Comparison of ENCODE assay signal across 8 cellular contexts in the genomic region with DNA sequence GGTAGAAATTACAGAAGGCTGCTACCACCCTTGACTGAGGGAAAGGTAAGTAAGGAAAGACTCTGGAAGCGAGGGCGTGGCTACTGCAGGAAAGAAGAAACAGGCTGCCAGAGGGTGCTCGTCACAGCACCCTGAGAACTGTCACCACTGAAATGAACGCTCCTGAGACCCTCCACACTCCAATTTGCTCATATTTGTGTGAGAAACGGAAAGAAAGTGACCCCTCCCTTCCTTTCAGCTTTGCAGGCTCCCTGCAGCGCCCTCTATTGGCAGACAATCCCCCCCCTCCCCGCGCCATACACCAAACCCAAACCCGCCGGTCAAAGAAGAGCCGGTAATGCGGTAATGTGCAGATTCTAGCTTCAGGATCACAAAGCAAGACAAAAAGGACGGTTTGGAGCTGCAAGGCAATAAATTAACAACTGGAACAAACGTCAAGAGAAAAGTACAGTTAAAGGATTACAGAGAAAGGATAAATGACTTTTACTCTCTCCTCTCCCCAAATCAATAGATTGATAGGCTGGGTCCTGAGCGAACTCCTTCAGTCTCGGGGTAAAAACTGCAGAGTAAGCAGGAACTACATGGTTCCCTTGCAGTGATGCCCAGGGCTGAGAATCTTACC. TPM values are rescaled to one million over a fixed set of nuclear protein-coding genes. Genes with fewer than 3 reads are reported as not detected.
DNase-seq lines count a peak whose midpoint lies in the region; ATAC-seq and TF ChIP-seq lines count a peak whose summit lies in the region.

No MANE protein-coding gene starts in this region.

- peak overlapping the region; percentile 46 for H3K4me2 ChIP-seq in GM23338
- H3K4me2 ChIP-seq in neural progenitor cell = peak overlapping the region; percentile 81

- H3K36me3 Mint-ChIP-seq in GM23338 (ENCODE audit: low read depth) = no peaks in the 10 kb centered on the region
- no peaks in the 10 kb centered on the region for H3K36me3 Mint-ChIP-seq in activated CD4-positive, alpha-beta memory T cell treated with anti-CD3 and anti-CD28 coated beads for 36 hours
- H3K36me3 Mint-ChIP-seq in neural progenitor cell = no peaks in the 10 kb centered on the region

- H3K9me3 ChIP-seq in neural progenitor cell (ENCODE audit: low read depth) = peaks cover 4% of the 10 kb centered on the region

- peak overlapping the region; percentile 32 for H3K4me3 ChIP-seq in AG04449 (ENCODE audit: low read depth, low read length)
- H3K4me3 ChIP-seq in GM23338 = peak overlapping the region; percentile 31
- H3K4me3 ChIP-seq in fibroblast of villous mesenchyme (ENCODE audit: low read depth, low read length) = peak overlapping the region; percentile 29
- H3K4me3 ChIP-seq in neural progenitor cell = peak overlapping the region; percentile 41

- H2AFZ ChIP-seq in GM23338 (peak overlapping the region; percentile 7; the same call in 1 of the 2 replicates), neural progenitor cell (replicated peaks) (peak overlapping the region; percentile 99)

- ATAC-seq in GM23338 = peak; percentile 98
- no peak for ATAC-seq in GM21576 (IDR thresholded peaks at IDR 0.05; ENCODE audit: unreplicated experiment)
- ATAC-seq in HG03460 (IDR thresholded peaks at IDR 0.05; ENCODE audit: unreplicated experiment) = no peak

- H3K27me3 ChIP-seq in GM23338 (ENCODE audit: insufficient read depth) (no peaks in the 10 kb centered on the region), neural progenitor cell (peaks cover 10% of the 10 kb centered on the region)

- CTCF ChIA-PET in AG04449 (lab: Yijun Ruan, JAX) = interaction anchor here (0.7 to 2.4 kb wide), 14 partner anchors 9 to 342 kb away, joined by 3 to 12 read pairs (median 3); no protein-coding TSS in a partner anchor
- CTCF ChIA-PET in activated CD4-positive, alpha-beta memory T cell treated with anti-CD3 and anti-CD28 coated beads for 36 hours (lab: Charles Lee) = interaction anchor here (1.0 to 1.5 kb wide), 6 partner anchors 8 to 342 kb away, joined by 3 to 5 read pairs (median 4); no protein-coding TSS in a partner anchor

- H3K4me1 Mint-ChIP-seq in GM23338 = peaks cover 19% of the 10 kb centered on the region
- H3K4me1 Mint-ChIP-seq in activated CD4-positive, alpha-beta memory T cell treated with anti-CD3 and anti-CD28 coated beads for 36 hours (ENCODE audit: low read depth) = peaks cover 5% of the 10 kb centered on the region
- H3K4me1 Mint-ChIP-seq in neural progenitor cell = no peaks in the 10 kb centered on the region

- H3F3A ChIP-seq in GM23338 (replicated peaks; ENCODE audit: low read depth) (no peaks in the 10 kb centered on the region), neural progenitor cell (ENCODE audit: low read depth) (no peaks in the 10 kb centered on the region)

- H3K9ac ChIP-seq in neural progenitor cell = no peak overlapping the region

- H3K36me3 ChIP-seq in GM23338 (ENCODE audit: insufficient read depth) (no peaks in the 10 kb centered on the region), neural progenitor cell (no peaks in the 10 kb centered on the region)

- H3K9me3 Mint-ChIP-seq in GM23338 = no peaks in the 10 kb centered on the region
- no peaks in the 10 kb centered on the region for H3K9me3 Mint-ChIP-seq in activated CD4-positive, alpha-beta memory T cell treated with anti-CD3 and anti-CD28 coated beads for 36 hours
- peaks cover 3% of the 10 kb centered on the region for H3K9me3 Mint-ChIP-seq in neural progenitor cell

- H3K4me3 Mint-ChIP-seq in GM23338 = peak overlapping the region; percentile 65
- no peak overlapping the region for H3K4me3 Mint-ChIP-seq in activated CD4-positive, alpha-beta memory T cell treated with anti-CD3 and anti-CD28 coated beads for 36 hours
- H3K4me3 Mint-ChIP-seq in neural progenitor cell = peak overlapping the region; percentile 22

- POLR2A ChIA-PET in AG04449 (lab: Yijun Ruan, JAX) = no interaction called here
- POLR2A ChIA-PET in activated CD4-positive, alpha-beta memory T cell treated with anti-CD3 and anti-CD28 coated beads for 36 hours (lab: Charles Lee) = no interaction called here

- no peaks in the 10 kb centered on the region for H3K9me2 ChIP-seq in GM23338 (ENCODE audit: insufficient read depth)

- no peak overlapping the region for H3K27ac Mint-ChIP-seq in GM23338
- no peak overlapping the region for H3K27ac Mint-ChIP-seq in activated CD4-positive, alpha-beta memory T cell treated with anti-CD3 and anti-CD28 coated beads for 36 hours
- H3K27ac Mint-ChIP-seq in neural progenitor cell = no peak overlapping the region

- H3K79me2 ChIP-seq in GM23338 (replicated peaks; ENCODE audit: insufficient read depth) (no peaks in the 10 kb centered on the region), neural progenitor cell (ENCODE audit: low read depth) (no peaks in the 10 kb centered on the region)

- no peaks in the 10 kb centered on the region for H4K20me1 ChIP-seq in GM23338 (replicated peaks; ENCODE audit: insufficient read depth)
- H4K20me1 ChIP-seq in neural progenitor cell (ENCODE audit: low read depth) = no peaks in the 10 kb centered on the region

- intact Hi-C loops in activated CD4-positive, alpha-beta memory T cell treated with anti-CD3 and anti-CD28 coated beads for 36 hours (cut with micrococcal nuclease) = loop anchor here (1.0 kb wide), 1 partner anchor 342 kb away; no protein-coding TSS in a partner anchor

- no peaks in the 10 kb centered on the region for H3K4me1 ChIP-seq in GM23338 (ENCODE audit: insufficient read depth)
- peaks cover 7% of the 10 kb centered on the region for H3K4me1 ChIP-seq in neural progenitor cell

- H3K27ac ChIP-seq in GM23338 (ENCODE audit: low read depth) = no peak overlapping the region
- H3K27ac ChIP-seq in neural progenitor cell = no peak overlapping the region

- DNase-seq in AG04449 (ENCODE audit: low read depth, low spot score) = no peak
- DNase-seq in GM23338 (ENCODE audit: low spot score) = peak; percentile 95
- DNase-seq in activated CD4-positive, alpha-beta memory T cell treated with anti-CD3 and anti-CD28 coated beads for 36 hours = peak; percentile 63
- peak; percentile 21 for DNase-seq in fibroblast of villous mesenchyme (ENCODE audit: low read depth)
- DNase-seq in neural progenitor cell (ENCODE audit: low spot score) = peak; percentile 81
- no peak for DNase-seq in NCI-H510A treated with DMSO at 0.1 percent for 48 hours (lab: John Stamatoyannopoulos, UW)

- H3K27me3 Mint-ChIP-seq in GM23338 (ENCODE audit: insufficient read depth, low read depth, poor library complexity) (no peaks in the 10 kb centered on the region), neural progenitor cell (ENCODE audit: insufficient read depth, low read depth) (peaks cover 2% of the 10 kb centered on the region)
- H3K27me3 Mint-ChIP-seq in activated CD4-positive, alpha-beta memory T cell treated with anti-CD3 and anti-CD28 coated beads for 36 hours = peaks cover 42% of the 10 kb centered on the region

- peak; percentile 63 for TF ChIP-seq CTCF in AG04449 (IDR thresholded peaks at IDR 0.05; ENCODE audit: insufficient read depth, low read length, missing control alignments)
- TF ChIP-seq CTCF in GM23338 (conservative IDR thresholded peaks at IDR 0.05; ENCODE audit: low read depth in 2 of 2) = peak; percentile 91 to 99
- TF ChIP-seq CTCF in fibroblast of villous mesenchyme (IDR thresholded peaks at IDR 0.05; ENCODE audit: insufficient read depth, low read depth, low read length) = peak; percentile 77
- TF ChIP-seq CTCF in neural progenitor cell (IDR thresholded peaks at IDR 0.05) = peak; percentile 82

TF ChIP-seq in GM23338, 12 proteins besides CTCF, POLR2A, EP300 and RAD21 (continues in another document):
- TF ChIP-seq POLR2AphosphoS5 (IDR thresholded peaks at IDR 0.05; ENCODE audit: low read depth) (no peak), ZNF331 (CRISPR knock-in tag; IDR thresholded peaks at IDR 0.05; ENCODE audit: low read depth) (no peak), STAT1 (IDR thresholded peaks at IDR 0.05; ENCODE audit: unreplicated experiment) (no peak), EZH2phosphoT487 (IDR thresholded peaks at IDR 0.05; ENCODE audit: unreplicated experiment) (no peak), JUNB (IDR thresholded peaks at IDR 0.05; ENCODE audit: unreplicated experiment) (no peak), EZH2 (IDR thresholded peaks at IDR 0.05; ENCODE audit: low read depth, unreplicated experiment) (no peak), NANOG (IDR thresholded peaks at IDR 0.05; ENCODE audit: borderline replicate concordance) (no peak)
- TF ChIP-seq, protein P1, sequence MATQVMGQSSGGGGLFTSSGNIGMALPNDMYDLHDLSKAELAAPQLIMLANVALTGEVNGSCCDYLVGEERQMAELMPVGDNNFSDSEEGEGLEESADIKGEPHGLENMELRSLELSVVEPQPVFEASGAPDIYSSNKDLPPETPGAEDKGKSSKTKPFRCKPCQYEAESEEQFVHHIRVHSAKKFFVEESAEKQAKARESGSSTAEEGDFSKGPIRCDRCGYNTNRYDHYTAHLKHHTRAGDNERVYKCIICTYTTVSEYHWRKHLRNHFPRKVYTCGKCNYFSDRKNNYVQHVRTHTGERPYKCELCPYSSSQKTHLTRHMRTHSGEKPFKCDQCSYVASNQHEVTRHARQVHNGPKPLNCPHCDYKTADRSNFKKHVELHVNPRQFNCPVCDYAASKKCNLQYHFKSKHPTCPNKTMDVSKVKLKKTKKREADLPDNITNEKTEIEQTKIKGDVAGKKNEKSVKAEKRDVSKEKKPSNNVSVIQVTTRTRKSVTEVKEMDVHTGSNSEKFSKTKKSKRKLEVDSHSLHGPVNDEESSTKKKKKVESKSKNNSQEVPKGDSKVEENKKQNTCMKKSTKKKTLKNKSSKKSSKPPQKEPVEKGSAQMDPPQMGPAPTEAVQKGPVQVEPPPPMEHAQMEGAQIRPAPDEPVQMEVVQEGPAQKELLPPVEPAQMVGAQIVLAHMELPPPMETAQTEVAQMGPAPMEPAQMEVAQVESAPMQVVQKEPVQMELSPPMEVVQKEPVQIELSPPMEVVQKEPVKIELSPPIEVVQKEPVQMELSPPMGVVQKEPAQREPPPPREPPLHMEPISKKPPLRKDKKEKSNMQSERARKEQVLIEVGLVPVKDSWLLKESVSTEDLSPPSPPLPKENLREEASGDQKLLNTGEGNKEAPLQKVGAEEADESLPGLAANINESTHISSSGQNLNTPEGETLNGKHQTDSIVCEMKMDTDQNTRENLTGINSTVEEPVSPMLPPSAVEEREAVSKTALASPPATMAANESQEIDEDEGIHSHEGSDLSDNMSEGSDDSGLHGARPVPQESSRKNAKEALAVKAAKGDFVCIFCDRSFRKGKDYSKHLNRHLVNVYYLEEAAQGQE (IDR thresholded peaks at IDR 0.05; ENCODE audit: unreplicated experiment) = no peak

RNA-seq across cellular contexts. Expression of a gene that starts 47.7 kb away (rescaled TPM):
- total RNA-seq in GM23338 (2014; rRNA removed; shearing (Covaris generic)) = 13.9 and 16.5 TPM in 2 replicates
- 4.5 and 4.9 TPM in 2 replicates for polyA plus RNA-seq in GM23338 (2016; fragmentation: Nextera tagmentation; extraction: Ambion mirVana)
- total RNA-seq in activated CD4-positive, alpha-beta memory T cell treated with anti-CD3 and anti-CD28 coated beads for 36 hours = not detected
- total RNA-seq in fibroblast of villous mesenchyme (7.4 and 11.7 TPM in 2 replicates), neural progenitor cell (ENCODE audit: low replicate concordance) (1.6 and 3.0 TPM in 2 replicates)

Comparison
In these comparisons a context has a peak if more than half of its experiments do, and no peak if none do; other contexts are left out.
1. DNase-seq: peak in GM23338 (single experiment), activated CD4-positive, alpha-beta memory T cell treated with anti-CD3 and anti-CD28 coated beads for 36 hours (single experiment), fibroblast of villous mesenchyme (single experiment) and neural progenitor cell (single experiment); none in AG04449 (single experiment) and NCI-H510A treated with DMSO at 0.1 percent for 48 hours (single experiment).
2. Peak in every context shown above with its lines, with median percentiles within 50 percentile points of each other: H3K4me3 ChIP-seq and CTCF ChIP-seq.